In genomic region chr19:10921199-10921879, GRCh38 we compare ENCODE assay signal across 1 cellular context.
TF ChIP-seq lines count a peak whose summit lies in the region.

No MANE protein-coding gene starts in this region.

TF ChIP-seq in HepG2, 621 proteins besides CTCF, POLR2A, EP300 and RAD21:
- TF ChIP-seq ZFYVE20 (CRISPR knock-in tag; IDR thresholded peaks at IDR 0.05; ENCODE audit: borderline replicate concordance, low read depth) (no peak), ZNF761 (CRISPR knock-in tag; conservative IDR thresholded peaks at IDR 0.05) (no peak), AGO1 (IDR thresholded peaks at IDR 0.05; ENCODE audit: low read depth, low read length, poor library complexity, severe bottlenecking) (peak; percentile 26), AGO2 (optimal IDR thresholded peaks at IDR 0.05; ENCODE audit: low read depth, low read length) (peak; percentile 52), SAFB2 (CRISPR knock-in tag; IDR thresholded peaks at IDR 0.05; ENCODE audit: borderline replicate concordance, low read depth) (no peak), POLR2G (IDR thresholded peaks at IDR 0.05; ENCODE audit: low read depth, low read length) (peak; percentile 26; the same call in 1 of the 2 replicates), KMT2B (CRISPR knock-in tag; IDR thresholded peaks at IDR 0.05) (no peak), ZNF367 (CRISPR knock-in tag; IDR thresholded peaks at IDR 0.05; ENCODE audit: borderline replicate concordance) (no peak), PAX8 (CRISPR knock-in tag; IDR thresholded peaks at IDR 0.05; ENCODE audit: borderline replicate concordance) (no peak)
